Comparison of ENCODE assay signal across 18 cellular contexts in the genomic region with DNA sequence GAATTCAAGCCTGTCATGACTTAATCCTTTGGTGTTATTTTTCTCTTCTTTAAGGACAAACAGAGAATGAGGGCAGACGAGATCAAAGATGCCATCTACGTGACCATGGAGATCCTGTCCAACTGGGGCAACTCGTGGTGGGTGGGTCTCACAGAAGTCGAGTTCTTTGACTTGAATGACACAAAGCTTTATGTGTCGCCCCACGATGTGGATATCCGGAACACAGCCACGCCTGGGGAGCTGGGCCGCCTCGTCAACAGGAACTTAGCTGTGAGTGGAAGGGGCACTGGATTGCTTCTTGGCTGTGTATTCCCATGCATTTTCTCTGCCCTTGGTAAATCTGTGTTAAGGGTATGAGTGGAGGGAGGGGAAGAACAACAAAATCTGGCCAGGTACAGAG.
DNase-seq lines count a peak whose midpoint lies in the region; ATAC-seq, FAIRE-seq and TF ChIP-seq lines count a peak whose summit lies in the region.
"Had no signal": no experiment of that assay in that cellular context is flagged by ENCODE, and none has a peak within 500 bp of the region (broad histone marks: within the 10 kb centered on the region; RNA-seq: fewer than 3 reads in every experiment).

No MANE protein-coding gene starts in this region.

- FAIRE-seq in kidney (lab: Jason Lieb, UNC) = no peak
- FAIRE-seq: A204.1, GM12892, GM19239, HepG2, HTR-8/SVneo had no signal

- TF ChIP-seq POLR2A in Peyer's patch (IDR thresholded peaks at IDR 0.05) = no peak

- H3K27ac ChIP-seq in Peyer's patch = no peak overlapping the region
- H3K27ac ChIP-seq in kidney (ENCODE audit: low read depth in 2 of 2, low read length in 2 of 2) = no peak overlapping the region
- no peak overlapping the region for H3K27ac ChIP-seq in upper lobe of right lung

- H3K9me3 ChIP-seq in Peyer's patch (no peaks in the 10 kb centered on the region), kidney (ENCODE audit: control insufficient read depth in 1 of 2, low read length in 2 of 2) (no peaks in the 10 kb centered on the region), upper lobe of right lung (no peaks in the 10 kb centered on the region)

- H3K4me1 ChIP-seq in Peyer's patch = no peaks in the 10 kb centered on the region
- H3K4me1 ChIP-seq in kidney (ENCODE audit: control insufficient read depth in 1 of 2, insufficient read depth in 1 of 2, low read depth in 1 of 2, low read length in 2 of 2) = peaks cover 0 to 8% of the 10 kb centered on the region in 2 donors
- no peaks in the 10 kb centered on the region for H3K4me1 ChIP-seq in upper lobe of right lung

- TF ChIP-seq CTCF in Peyer's patch (IDR thresholded peaks at IDR 0.05) (no peak), kidney (IDR thresholded peaks at IDR 0.05; ENCODE audit: borderline replicate concordance, extremely low read depth, insufficient read depth) (no peak), upper lobe of right lung (IDR thresholded peaks at IDR 0.05) (no peak)

- DNase-seq in Peyer's patch (peak in 2 of 3 donors; percentile 26 to 28), kidney (peak; percentile 54), sciatic nerve (ENCODE audit: low spot score) (peak; percentile 51), upper lobe of right lung (peak; percentile 40), NCI-H187 (lab: John Stamatoyannopoulos, UW) (no peak)
- DNase-seq in stimulated activated CD4-positive, alpha-beta T cell treated with anti-CD3 and anti-CD28 coated beads, Interleukin-2, amount 100 ng/mL, for 24 hours = no peak
- DNase-seq: C1 segment of cervical spinal cord; CD4-positive, alpha-beta memory T cell; DND-41; GDM1; HCEC 1CT; HFFc6 had no signal

- H3K36me3 ChIP-seq in Peyer's patch (peaks cover 0 to 6% (median 0%) of the 10 kb centered on the region in 3 donors), kidney (ENCODE audit: control insufficient read depth in 1 of 2, insufficient read depth in 2 of 2, low read length in 2 of 2) (peaks cover 0 to 5% of the 10 kb centered on the region in 2 donors), upper lobe of right lung (no peaks in the 10 kb centered on the region)

- H3K4me3 ChIP-seq in Peyer's patch = no peak overlapping the region
- H3K4me3 ChIP-seq in kidney (ENCODE audit: low read length in 2 of 2) = no peak overlapping the region
- no peak overlapping the region for H3K4me3 ChIP-seq in upper lobe of right lung

- intact Hi-C loops in kidney (cut with DNase I) (no loop called here), sciatic nerve (cut with DNase I) (no loop called here), upper lobe of right lung (cut with DNase I) (no loop called here)

- ATAC-seq in sciatic nerve (no peak), upper lobe of right lung (no peak), HG03354 (IDR thresholded peaks at IDR 0.05; ENCODE audit: poor library complexity, severe bottlenecking, unreplicated experiment) (no peak)
- ATAC-seq: HepG2 had no signal

- H3K27me3 ChIP-seq in Peyer's patch (no peaks in the 10 kb centered on the region), upper lobe of right lung (no peaks in the 10 kb centered on the region)

- H3K9ac ChIP-seq in kidney (ENCODE audit: low read length in 2 of 2) = no peak overlapping the region

Comparison
In these comparisons a context has a peak if more than half of its experiments do, and no peak if none do; other contexts are left out.
1. DNase-seq: peak in Peyer's patch (2 of 3), kidney (single experiment), sciatic nerve (single experiment) and upper lobe of right lung (single experiment); none in stimulated activated CD4-positive, alpha-beta T cell treated with anti-CD3 and anti-CD28 coated beads, Interleukin-2, amount 100 ng/mL, for 24 hours (0 of 2) and NCI-H187 (0 of 2).